17 cellular contexts compared by ENCODE assay signal in the genomic region with DNA sequence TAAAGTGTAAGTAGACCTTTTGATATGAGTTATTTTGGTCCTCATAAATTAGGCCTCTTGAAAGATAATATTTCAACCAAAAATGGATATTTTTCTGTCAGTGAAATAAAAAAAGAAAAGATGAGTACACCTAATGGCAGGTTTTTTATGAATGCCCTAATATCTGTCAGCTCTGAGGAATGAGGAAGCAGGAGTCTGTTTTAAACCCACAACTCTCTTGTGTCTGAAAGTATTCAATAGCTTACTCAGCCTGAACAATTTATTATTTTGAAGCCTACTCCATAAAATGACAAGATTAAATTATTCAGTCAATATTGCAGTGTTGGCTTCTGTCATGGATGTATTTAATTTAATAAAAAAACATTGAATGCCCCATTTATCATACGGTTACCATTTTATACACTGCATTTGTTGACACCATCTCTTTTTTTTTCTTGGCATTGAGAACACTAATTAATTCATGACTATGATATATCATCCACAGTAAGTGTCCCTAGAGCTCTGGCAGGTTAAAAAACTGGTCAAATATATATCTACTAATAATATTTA.
"Had no signal": no experiment of that assay in that cellular context is flagged by ENCODE, and none has a peak within 500 bp of the region (broad histone marks: within the 10 kb centered on the region; RNA-seq: fewer than 3 reads in every experiment).

No MANE protein-coding gene starts in this region.

- H3K9me3 ChIP-seq: lower lobe of right lung, prostate gland, right lobe of liver had no signal

- H3K9ac ChIP-seq: parathyroid adenoma had no signal

- H3K27ac ChIP-seq: heart right ventricle, left ventricle myocardium inferior, lower lobe of right lung, parathyroid adenoma, prostate gland, right lobe of liver, spleen had no signal

- H3K4me3 ChIP-seq: heart right ventricle, left ventricle myocardium inferior, lower lobe of right lung, prostate gland, right lobe of liver, spleen had no signal

- DNase-seq: effector memory CD8-positive, alpha-beta T cell; erythroblast; foreskin melanocyte; heart right ventricle; hypothalamus; left ventricle myocardium inferior; lower lobe of right lung; occipital lobe; retina; right lobe of liver; spleen; stimulated activated CD4-positive, alpha-beta T cell treated with anti-CD3 and anti-CD28 coated beads, Interleukin-2, amount 100 ng/mL, for 24 hours; stimulated activated naive CD4-positive, alpha-beta T cell; trophoblast cell had no signal

- H3K36me3 ChIP-seq: heart right ventricle, left ventricle myocardium inferior, lower lobe of right lung, prostate gland, right lobe of liver, spleen had no signal

- H3K27me3 ChIP-seq: heart right ventricle, right lobe of liver, spleen had no signal

- ATAC-seq: effector memory CD8-positive, alpha-beta T cell; heart right ventricle; lower lobe of right lung; natural killer cell treated with Interleukin-12 subunit alpha and Interleukin-12 subunit beta and Interleukin-15 and Interleukin-18, amount 100 ng/mL, for 72 hours; right lobe of liver had no signal

- H3K79me2 ChIP-seq: parathyroid adenoma had no signal

- H3K4me1 ChIP-seq: heart right ventricle, left ventricle myocardium inferior, lower lobe of right lung, parathyroid adenoma, prostate gland, spleen had no signal

- H2AFZ ChIP-seq: parathyroid adenoma had no signal
